Comparison of ENCODE assay signal across 24 cellular contexts in the genomic region with DNA sequence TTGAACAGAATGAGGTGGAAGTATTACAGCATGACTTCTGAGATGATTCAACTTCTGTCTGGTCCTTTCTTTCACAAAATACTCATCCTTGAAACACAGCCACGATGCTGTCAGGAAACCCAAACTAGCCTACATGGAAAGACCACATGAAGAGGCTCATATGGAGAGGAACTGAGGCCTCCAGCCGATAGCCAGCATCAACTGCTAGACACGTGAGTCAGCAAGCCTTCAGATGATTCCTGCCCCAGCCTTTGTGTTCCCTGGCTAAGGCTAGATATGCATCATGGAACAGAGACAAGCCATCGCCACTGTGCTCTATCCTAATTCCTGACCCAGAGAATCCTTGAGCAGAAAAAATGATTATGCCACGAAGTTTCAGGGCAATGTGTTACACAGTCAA.
DNase-seq lines count a peak whose midpoint lies in the region; ATAC-seq, FAIRE-seq and TF ChIP-seq lines count a peak whose summit lies in the region.
"Had no signal": no experiment of that assay in that cellular context is flagged by ENCODE, and none has a peak within 500 bp of the region (broad histone marks: within the 10 kb centered on the region; RNA-seq: fewer than 3 reads in every experiment).

No MANE protein-coding gene starts in this region.

- TF ChIP-seq POLR2A in spleen (IDR thresholded peaks at IDR 0.05) = no peak

- H3K4me1 ChIP-seq in mesendoderm (ENCODE audit: control insufficient read depth, low read depth, low read length) = no peaks in the 10 kb centered on the region
- peaks cover 0 to 4% (median 0%) of the 10 kb centered on the region in 6 donors for H3K4me1 ChIP-seq in spleen
- H3K4me1 ChIP-seq: tibial artery had no signal

- no peak overlapping the region for H3K27ac Mint-ChIP-seq in activated naive CD4-positive, alpha-beta T cell treated with anti-CD3 and anti-CD28 coated beads, Interleukin-2, amount 50 U/mL, for 72 hours
- H3K27ac Mint-ChIP-seq: activated T-helper 2 cell treated with anti-CD3 and anti-CD28 coated beads, Interferon-gamma antibody, Interleukin-2, Interleukin-4, amounts not matched to agents 10 μg/mL and 5 μg/mL and 100 μg/mL, durations not matched to agents 14 hours and 24 hours and 36 hours; stimulated activated memory B cell treated with anti-CD40 and anti-IgM and Interleukin-4, amounts not matched to agents 10 μg/mL and 1 μg/mL and 100 μg/mL, for 72 hours had no signal

- FAIRE-seq in bronchial epithelial cell (lab: Jason Lieb, UNC) = peak; percentile 13
- FAIRE-seq: endometrium, H54 had no signal

- H3K79me2 ChIP-seq in mesendoderm (ENCODE audit: control insufficient read depth, insufficient read depth, low read length) = no peaks in the 10 kb centered on the region

- H2AK5ac ChIP-seq in mesendoderm (ENCODE audit: low read length) = no peak overlapping the region

- H3K23ac ChIP-seq in mesendoderm (ENCODE audit: low read length) = no peak overlapping the region

- H3K9me3 ChIP-seq in MG63 (no peaks in the 10 kb centered on the region), spleen (no peaks in the 10 kb centered on the region)
- H3K9me3 ChIP-seq: tibial artery had no signal

- H3K36me3 ChIP-seq in MG63 = no peaks in the 10 kb centered on the region
- no peaks in the 10 kb centered on the region for H3K36me3 ChIP-seq in bronchial epithelial cell (ENCODE audit: control insufficient read depth, insufficient read depth, low read length)
- H3K36me3 ChIP-seq in mesendoderm (ENCODE audit: control insufficient read depth, insufficient read depth, low read length) = no peaks in the 10 kb centered on the region
- H3K36me3 ChIP-seq in spleen = no peaks in the 10 kb centered on the region
- H3K36me3 ChIP-seq: tibial artery had no signal

- H3K4me2 ChIP-seq in mesendoderm (ENCODE audit: low read length) = no peak overlapping the region
- H3K4me2 ChIP-seq: PC-9 had no signal

- no peak overlapping the region for H2BK120ac ChIP-seq in mesendoderm (ENCODE audit: low read depth, low read length)

- no peaks in the 10 kb centered on the region for H3K79me1 ChIP-seq in mesendoderm (ENCODE audit: low read length)

- no peak overlapping the region for H4K8ac ChIP-seq in mesendoderm (ENCODE audit: low read depth, low read length)

- H4K5ac ChIP-seq in mesendoderm (ENCODE audit: low read length) = no peak overlapping the region

- no peak for TF ChIP-seq CTCF in bronchial epithelial cell (IDR thresholded peaks at IDR 0.05; ENCODE audit: insufficient read depth, low read length, severe bottlenecking)
- no peak for TF ChIP-seq CTCF in spleen (IDR thresholded peaks at IDR 0.05 in 8 of 11, conservative IDR thresholded peaks at IDR 0.05 in 3 of 11)

- no peaks in the 10 kb centered on the region for H3K9me3 Mint-ChIP-seq in activated naive CD4-positive, alpha-beta T cell treated with anti-CD3 and anti-CD28 coated beads, Interleukin-2, amount 50 U/mL, for 72 hours
- H3K9me3 Mint-ChIP-seq: activated T-helper 2 cell treated with anti-CD3 and anti-CD28 coated beads, Interferon-gamma antibody, Interleukin-2, Interleukin-4, amounts not matched to agents 10 μg/mL and 5 μg/mL and 100 μg/mL, durations not matched to agents 14 hours and 24 hours and 36 hours; stimulated activated memory B cell treated with anti-CD40 and anti-IgM and Interleukin-4, amounts not matched to agents 10 μg/mL and 1 μg/mL and 100 μg/mL, for 72 hours had no signal

- H3K4ac ChIP-seq in mesendoderm (ENCODE audit: low read depth, low read length) = peak overlapping the region; percentile 21

- intact Hi-C loops in spleen (cut with DNase I; ENCODE audit: low total_unique reads) = no loop called here

- peaks cover 7% of the 10 kb centered on the region; the same call in 1 of the 2 replicates for H3K27me3 ChIP-seq in MG63
- no peaks in the 10 kb centered on the region for H3K27me3 ChIP-seq in bronchial epithelial cell (ENCODE audit: control insufficient read depth, insufficient read depth, low read length)
- no peaks in the 10 kb centered on the region for H3K27me3 ChIP-seq in mesendoderm (ENCODE audit: insufficient read depth, low read length, poor library complexity)
- no peaks in the 10 kb centered on the region for H3K27me3 ChIP-seq in spleen (replicated peaks in 1 of 7)
- H3K27me3 ChIP-seq: foreskin keratinocyte had no signal

- no peak for ATAC-seq in activated naive CD4-positive, alpha-beta T cell treated with anti-CD3 and anti-CD28 coated beads, Interleukin-2, amount 50 U/mL, for 72 hours
- no peak for ATAC-seq in GM19035 (IDR thresholded peaks at IDR 0.05; ENCODE audit: unreplicated experiment)
- ATAC-seq: foreskin keratinocyte; left cardiac atrium; stimulated activated memory B cell treated with anti-CD40 and anti-IgM and Interleukin-4, amounts not matched to agents 10 μg/mL and 1 μg/mL and 100 μg/mL, for 72 hours had no signal

- DNase-seq in Daoy (ENCODE audit: low read depth) = peak; percentile 20
- peak; percentile 22 for DNase-seq in MG63
- DNase-seq in bronchial epithelial cell (ENCODE audit: low read depth) = peak; percentile 17
- peak; percentile 65 for DNase-seq in mesendoderm
- DNase-seq in NCI-H524 treated with DMSO at 0.1 percent for 48 hours (lab: John Stamatoyannopoulos, UW) = no peak
- DNase-seq in spleen = no peak
- no peak for DNase-seq in activated naive CD4-positive, alpha-beta T cell treated with anti-CD3 and anti-CD28 coated beads, Interleukin-2, amount 50 U/mL, for 72 hours (ENCODE audit: low spot score in 2 of 2)
- DNase-seq: activated CD4-positive, alpha-beta T cell treated with anti-CD3 and anti-CD28 coated beads for 1 hour; foreskin keratinocyte; left cardiac atrium; midbrain; NCI-H1417 treated with DMSO at 0.1 percent for 48 hours; NCI-H2171 treated with DMSO at 0.1 percent for 48 hours; NCI-H748 treated with DMSO at 0.1 percent for 48 hours; PC-9; retina; stimulated activated CD4-positive, alpha-beta T cell treated with anti-CD3 and anti-CD28 coated beads, Interleukin-15, amount 100 ng/mL, for 24 hours; tibial artery had no signal

- no peaks in the 10 kb centered on the region for H3K36me3 Mint-ChIP-seq in activated naive CD4-positive, alpha-beta T cell treated with anti-CD3 and anti-CD28 coated beads, Interleukin-2, amount 50 U/mL, for 72 hours
- H3K36me3 Mint-ChIP-seq: stimulated activated memory B cell treated with anti-CD40 and anti-IgM and Interleukin-4, amounts not matched to agents 10 μg/mL and 1 μg/mL and 100 μg/mL, for 72 hours had no signal

- H2BK5ac ChIP-seq in mesendoderm (ENCODE audit: low read length) = no peak overlapping the region

- H3K4me3 ChIP-seq in MG63 = no peak overlapping the region
- no peak overlapping the region for H3K4me3 ChIP-seq in bronchial epithelial cell (ENCODE audit: low read depth, low read length)
- no peak overlapping the region for H3K4me3 ChIP-seq in mesendoderm (ENCODE audit: low read length)
- no peak overlapping the region for H3K4me3 ChIP-seq in spleen
- H3K4me3 ChIP-seq: PC-9, SK-N-MC, tibial artery had no signal

- no peak overlapping the region for H3K18ac ChIP-seq in mesendoderm (ENCODE audit: low read length)

- H2BK15ac ChIP-seq in mesendoderm (replicated peaks; ENCODE audit: low read depth) = no peak overlapping the region

- H3K9ac ChIP-seq in mesendoderm (ENCODE audit: low read length) = no peak overlapping the region

- H3K56ac ChIP-seq in mesendoderm (ENCODE audit: low read length) = no peak overlapping the region

- H3K27ac ChIP-seq in mesendoderm (ENCODE audit: low read depth, low read length) = no peak overlapping the region
- H3K27ac ChIP-seq in spleen = no peak overlapping the region
- H3K27ac ChIP-seq: foreskin keratinocyte, PC-9, SK-N-MC, tibial artery had no signal

- WGBS in mesendoderm (ENCODE audit: extremely low coverage, insufficient coverage, low lambda C conversion rate) = no CpG with 5 or more reads among the region's 5 CpGs
- 68 to 79% (median 69%) methylated on average over 4 to 5 of the region's 5 CpGs for WGBS in spleen, 5 donors

Comparison
In these comparisons a context has a peak if more than half of its experiments do, and no peak if none do; other contexts are left out.
1. DNase-seq: peak in Daoy (single experiment), MG63 (single experiment), bronchial epithelial cell (single experiment) and mesendoderm (single experiment); none in NCI-H524 treated with DMSO at 0.1 percent for 48 hours (single experiment), spleen (single experiment) and activated naive CD4-positive, alpha-beta T cell treated with anti-CD3 and anti-CD28 coated beads, Interleukin-2, amount 50 U/mL, for 72 hours (0 of 2).